In genomic region chr7:66075590-66076458, GRCh38 we compare ENCODE assay signal across 1 cellular context.
TF ChIP-seq lines count a peak whose summit lies in the region.

TSS of gene ASL (plus strand) at chr7:66075819. CDS start at chr7:66076082, 263 bp downstream.

TF ChIP-seq in K562, 482 proteins besides CTCF, POLR2A, EP300 and RAD21 (continued from another document and continues in another):
- TF ChIP-seq GTF3C2 (IDR thresholded peaks at IDR 0.05; ENCODE audit: borderline replicate concordance, extremely low read depth, insufficient read length) (no peak), SMAD4 (CRISPR knock-in tag; conservative IDR thresholded peaks at IDR 0.05) (peak; percentile 68), NONO (IDR thresholded peaks at IDR 0.05; ENCODE audit: low read depth in 2 of 2, low read length in 1 of 2) (peak; percentile 60 to 97; a peak in 3 of 4 replicates), ZBTB26 (CRISPR knock-in tag; IDR thresholded peaks at IDR 0.05) (no peak), HDAC6 (IDR thresholded peaks at IDR 0.05; ENCODE audit: low read depth, low read length) (0 out of 2 replicates have a peak, but pooled peaks have one; percentile 60), RCOR1 (IDR thresholded peaks at IDR 0.05; ENCODE audit: borderline replicate concordance in 1 of 2, low read depth in 2 of 2, low read length in 2 of 2) (peak in 1 of 2 experiments; percentile 68; a peak in 1 of 4 replicates), TAF9B (IDR thresholded peaks at IDR 0.05; ENCODE audit: partially characterized antibody) (peak; percentile 80), ZNF23 (CRISPR knock-in tag; IDR thresholded peaks at IDR 0.05) (no peak), ATF6 (CRISPR knock-in tag; IDR thresholded peaks at IDR 0.05) (no peak), ZNF518B (CRISPR knock-in tag; IDR thresholded peaks at IDR 0.05) (no peak), HOMEZ (CRISPR knock-in tag; IDR thresholded peaks at IDR 0.05) (no peak), ZNF780A (CRISPR knock-in tag; IDR thresholded peaks at IDR 0.05) (no peak), ZSCAN29 (IDR thresholded peaks at IDR 0.05) (no peak), SIN3A (IDR thresholded peaks at IDR 0.05; ENCODE audit: borderline replicate concordance in 2 of 2, control insufficient read depth in 1 of 2, low read depth in 2 of 2, low read length in 2 of 2) (peak; percentile 67 to 96; a peak in 2 of 4 replicates), FIP1L1 (IDR thresholded peaks at IDR 0.05; ENCODE audit: low read depth, low read length, poor library complexity, severe bottlenecking) (no peak), MCM3 (IDR thresholded peaks at IDR 0.05) (no peak), IRF9 (tag; IDR thresholded peaks at IDR 0.05) (no peak), ZKSCAN3 (CRISPR knock-in tag; IDR thresholded peaks at IDR 0.05) (no peak), BRD4 (IDR thresholded peaks at IDR 0.05) (no peak), DMBX1 (CRISPR knock-in tag; IDR thresholded peaks at IDR 0.05; ENCODE audit: borderline replicate concordance) (no peak), TOE1 (IDR thresholded peaks at IDR 0.05; ENCODE audit: borderline replicate concordance) (no peak), TOE1 (CRISPR knock-in tag; IDR thresholded peaks at IDR 0.05; ENCODE audit: borderline replicate concordance, low read depth) (no peak), HDAC8 (tag; IDR thresholded peaks at IDR 0.05) (no peak), ZEB2 (IDR thresholded peaks at IDR 0.05) (no peak), THAP7 (CRISPR knock-in tag; IDR thresholded peaks at IDR 0.05) (no peak), MEF2A (IDR thresholded peaks at IDR 0.05; ENCODE audit: control insufficient read depth, low read depth, low read length) (no peak), ZMIZ1 (IDR thresholded peaks at IDR 0.05; ENCODE audit: low read depth in 2 of 2, low read length in 2 of 2) (peak in 1 of 2 experiments; percentile 44; a peak in 1 of 4 replicates), BCL6 (CRISPR knock-in tag; IDR thresholded peaks at IDR 0.05) (no peak), ZNF444 (CRISPR knock-in tag; IDR thresholded peaks at IDR 0.05) (no peak), SNRNP70 (optimal IDR thresholded peaks at IDR 0.05; ENCODE audit: low read depth, low read length) (no peak), CBX3 (IDR thresholded peaks at IDR 0.05; ENCODE audit: borderline replicate concordance in 1 of 2, low read length in 2 of 2) (no peak), FOXK2 (conservative IDR thresholded peaks at IDR 0.05 in 1 of 2, IDR thresholded peaks at IDR 0.05 in 1 of 2; ENCODE audit: low read depth in 2 of 2) (no peak), SAFB2 (IDR thresholded peaks at IDR 0.05; ENCODE audit: borderline replicate concordance, low read depth, low read length, severe bottlenecking) (no peak), ELK1 (CRISPR knock-in tag; IDR thresholded peaks at IDR 0.05) (no peak), PHF8 (IDR thresholded peaks at IDR 0.05; ENCODE audit: borderline replicate concordance, low read length) (peak; percentile 97), RB1 (IDR thresholded peaks at IDR 0.05; ENCODE audit: low read depth) (peak; percentile 96), MYNN (IDR thresholded peaks at IDR 0.05) (peak; percentile 59; the same call in 1 of the 2 replicates), MYNN (CRISPR knock-in tag; IDR thresholded peaks at IDR 0.05) (no peak), PKNOX1 (IDR thresholded peaks at IDR 0.05) (no peak)
